In genomic region chr13:35388979-35389378, GRCh38 we compare ENCODE assay signal across 15 cellular contexts.
DNase-seq lines count a peak whose midpoint lies in the region; ATAC-seq and TF ChIP-seq lines count a peak whose summit lies in the region.
"Had no signal": no experiment of that assay in that cellular context is flagged by ENCODE, and none has a peak within 500 bp of the region (broad histone marks: within the 10 kb centered on the region; RNA-seq: fewer than 3 reads in every experiment).

No MANE protein-coding gene starts in this region.

- H3K14ac ChIP-seq in mesenchymal stem cell (ENCODE audit: low read length in 2 of 2) = no peak overlapping the region

- H3K36me3 ChIP-seq in mesenchymal stem cell (ENCODE audit: control insufficient read depth in 1 of 2, insufficient read depth in 2 of 2, low read depth in 1 of 2, low read length in 2 of 2) (no peaks in the 10 kb centered on the region), OCI-LY7 (ENCODE audit: insufficient read depth, low read length) (no peaks in the 10 kb centered on the region)

- no peak overlapping the region for H2AK5ac ChIP-seq in mesenchymal stem cell (ENCODE audit: low read length, severe bottlenecking)

- TF ChIP-seq CTCF in brain (conservative IDR thresholded peaks at IDR 0.05) (no peak), OCI-LY7 (conservative IDR thresholded peaks at IDR 0.05; ENCODE audit: low read length) (no peak)

- no peaks in the 10 kb centered on the region for H3K27me3 Mint-ChIP-seq in brain
- H3K27me3 Mint-ChIP-seq: activated T-helper 17 cell treated with anti-CD3 and anti-CD28 coated beads, Interleukin-2, amount 50 U/mL, for 72 hours had no signal

- H3K4me2 ChIP-seq in mesenchymal stem cell (ENCODE audit: low read length, poor library complexity, severe bottlenecking) = no peak overlapping the region
- H3K4me2 ChIP-seq in OCI-LY7 (ENCODE audit: low read length) = no peak overlapping the region

- H2BK5ac ChIP-seq in mesenchymal stem cell (ENCODE audit: low read depth, low read length, poor library complexity, severe bottlenecking) = no peak overlapping the region

- no peak overlapping the region for H3K23ac ChIP-seq in mesenchymal stem cell (ENCODE audit: low read length in 2 of 2)

- no peaks in the 10 kb centered on the region for H3K79me1 ChIP-seq in mesenchymal stem cell (replicated peaks; ENCODE audit: low read length, poor library complexity, severe bottlenecking)

- no peak for ATAC-seq in right cardiac atrium
- no peak for ATAC-seq in left ventricle myocardium superior
- no peak for ATAC-seq in HG02973 (IDR thresholded peaks at IDR 0.05; ENCODE audit: unreplicated experiment)
- ATAC-seq: activated CD4-positive, CD25-positive, alpha-beta regulatory T cell treated with anti-CD3 and anti-CD28 coated beads, Interleukin-2, amount 50 U/mL, for 24 hours; activated T-helper 17 cell treated with anti-CD3 and anti-CD28 coated beads, Interleukin-2, amount 50 U/mL, for 72 hours; left colon had no signal

- H3K27me3 ChIP-seq in right cardiac atrium (ENCODE audit: control insufficient read depth, insufficient read depth) (no peaks in the 10 kb centered on the region), mesenchymal stem cell (ENCODE audit: control insufficient read depth in 1 of 2, insufficient read depth in 1 of 2, low read length in 2 of 2) (no peaks in the 10 kb centered on the region)

- H4K8ac ChIP-seq in mesenchymal stem cell (ENCODE audit: low read length) = no peak overlapping the region

- POLR2A ChIA-PET in OCI-LY7 (lab: Charles Lee) = no interaction called here

- no peak overlapping the region for H2BK12ac ChIP-seq in mesenchymal stem cell (ENCODE audit: low read length in 2 of 2)

- no TSS peak for BruUV-seq in OCI-LY7 (replicated peaks; lab: Mats Ljungman, UMichigan)

- H3K4me1 ChIP-seq in right cardiac atrium (ENCODE audit: control insufficient read depth, insufficient read depth, low read length) (peaks cover 1% of the 10 kb centered on the region), mesenchymal stem cell (ENCODE audit: control insufficient read depth, insufficient read depth, low read depth, low read length) (no peaks in the 10 kb centered on the region), OCI-LY7 (ENCODE audit: insufficient read depth, low read length, poor library complexity, severe bottlenecking) (no peaks in the 10 kb centered on the region)
- H3K4me1 ChIP-seq: parathyroid adenoma had no signal

- H3K9me3 ChIP-seq in right cardiac atrium (ENCODE audit: control insufficient read depth, low read length) (no peaks in the 10 kb centered on the region), mesenchymal stem cell (ENCODE audit: control insufficient read depth, low read length) (no peaks in the 10 kb centered on the region), OCI-LY7 (ENCODE audit: low read length) (no peaks in the 10 kb centered on the region)

- H2BK120ac ChIP-seq in mesenchymal stem cell (ENCODE audit: low read depth, low read length) = no peak overlapping the region

- H3K9me2 ChIP-seq in OCI-LY7 (ENCODE audit: insufficient read depth, low read length) = no peaks in the 10 kb centered on the region

- no peak overlapping the region for H4K91ac ChIP-seq in mesenchymal stem cell (ENCODE audit: low read length)

- H3K4me3 ChIP-seq in right cardiac atrium (ENCODE audit: low read length) = peak overlapping the region; percentile 34
- peak overlapping the region in 1 of 2 experiments; percentile 38 for H3K4me3 ChIP-seq in mesenchymal stem cell (ENCODE audit: insufficient read depth in 1 of 2, low read depth in 1 of 2, low read length in 2 of 2)
- H3K4me3 ChIP-seq in OCI-LY7 (ENCODE audit: low read depth, low read length, poor library complexity, severe bottlenecking) = no peak overlapping the region

- H3K27ac ChIP-seq in right cardiac atrium (ENCODE audit: low read length) = no peak overlapping the region
- H3K27ac ChIP-seq in mesenchymal stem cell (ENCODE audit: low read length, poor library complexity, severe bottlenecking) = no peak overlapping the region
- no peak overlapping the region for H3K27ac ChIP-seq in OCI-LY7 (ENCODE audit: low read depth, low read length, poor library complexity, severe bottlenecking)
- H3K27ac ChIP-seq: parathyroid adenoma had no signal

- H3K18ac ChIP-seq in mesenchymal stem cell (ENCODE audit: low read depth in 1 of 2, low read length in 2 of 2) = no peak overlapping the region

- peak overlapping the region; percentile 63 for H3K9ac ChIP-seq in mesenchymal stem cell (ENCODE audit: low read length)
- H3K9ac ChIP-seq: parathyroid adenoma had no signal

- H3K4ac ChIP-seq in mesenchymal stem cell (ENCODE audit: low read depth in 1 of 2, low read length in 2 of 2) = no peak overlapping the region

- H2BK15ac ChIP-seq in mesenchymal stem cell (ENCODE audit: low read depth, poor library complexity, severe bottlenecking) = no peak overlapping the region

- peaks cover 6% of the 10 kb centered on the region for H3K36me3 Mint-ChIP-seq in brain

- H4K20me1 ChIP-seq in OCI-LY7 (ENCODE audit: insufficient read depth, low read length) = no peaks in the 10 kb centered on the region

- intact Hi-C loops in right cardiac atrium (cut with DNase I) = no loop called here
- intact Hi-C loops in left ventricle myocardium superior (cut with micrococcal nuclease) = no loop called here
- intact Hi-C loops in OCI-LY7 (cut with micrococcal nuclease; ENCODE audit: unreplicated experiment) = no loop called here

- 32% methylated on average over 4 of the region's 4 CpGs for WGBS in right cardiac atrium
- WGBS in mesenchymal stem cell = 17% methylated on average over 2 of the region's 4 CpGs

- CTCF ChIA-PET in OCI-LY7 (lab: Charles Lee; ENCODE audit: unreplicated experiment) = no interaction called here

- peaks cover 0 to 3% (median 0%) of the 10 kb centered on the region in 5 experiments for H3K9me3 Mint-ChIP-seq in brain
- H3K9me3 Mint-ChIP-seq: activated T-helper 17 cell treated with anti-CD3 and anti-CD28 coated beads, Interleukin-2, amount 50 U/mL, for 72 hours had no signal

- H3K79me2 ChIP-seq in OCI-LY7 (ENCODE audit: insufficient read depth, low read depth, low read length) = no peaks in the 10 kb centered on the region
- H3K79me2 ChIP-seq: parathyroid adenoma had no signal

- peak overlapping the region in 2 of 5 experiments; percentile 47 to 87 for H3K27ac Mint-ChIP-seq in brain
- H3K27ac Mint-ChIP-seq: activated T-helper 17 cell treated with anti-CD3 and anti-CD28 coated beads, Interleukin-2, amount 50 U/mL, for 72 hours had no signal

- DNase-seq in right cardiac atrium (no peak), left ventricle myocardium superior (no peak), mesenchymal stem cell (peak; percentile 3), epidermal melanocyte (ENCODE audit: insufficient read length, low spot score) (no peak), NCI-H226 (no peak), OCI-LY7 (ENCODE audit: low spot score) (no peak)
- DNase-seq: ACHN, cerebellar nuclear complex, left colon, NCI-H524 had no signal

- peaks cover 38% of the 10 kb centered on the region for H3K4me1 Mint-ChIP-seq in brain
- H3K4me1 Mint-ChIP-seq: activated T-helper 17 cell treated with anti-CD3 and anti-CD28 coated beads, Interleukin-2, amount 50 U/mL, for 72 hours had no signal

- H2AFZ ChIP-seq in mesenchymal stem cell (ENCODE audit: low read depth, low read length) = no peak overlapping the region
- H2AFZ ChIP-seq in OCI-LY7 (ENCODE audit: low read length) = no peak overlapping the region
- H2AFZ ChIP-seq: parathyroid adenoma had no signal

- peak overlapping the region in 3 of 5 experiments; percentile 10 to 74 (median 54) for H3K4me3 Mint-ChIP-seq in brain
- H3K4me3 Mint-ChIP-seq: activated T-helper 17 cell treated with anti-CD3 and anti-CD28 coated beads, Interleukin-2, amount 50 U/mL, for 72 hours had no signal
